13 cellular contexts compared by ENCODE assay signal in genomic region chr3:50708620-50709019, GRCh38. TPM values are rescaled to one million over a fixed set of nuclear protein-coding genes. Genes with fewer than 3 reads are reported as not detected.
A peak's percentile ranks its signal among the peaks of the same experiment; 100 is the strongest.
DNase-seq lines count a peak whose midpoint lies in the region; ATAC-seq and TF ChIP-seq lines count a peak whose summit lies in the region.
"Had no signal": no experiment of that assay in that cellular context is flagged by ENCODE, and none has a peak within 500 bp of the region (broad histone marks: within the 10 kb centered on the region; RNA-seq: fewer than 3 reads in every experiment).

No MANE protein-coding gene starts in this region.

- H3K9me2 ChIP-seq in hepatocyte (replicated peaks; ENCODE audit: insufficient read depth) = no peaks in the 10 kb centered on the region

- peak overlapping the region; percentile 22 for H3K27ac ChIP-seq in CD8-positive, alpha-beta T cell (ENCODE audit: low read depth, low read length)
- H3K27ac ChIP-seq in hepatocyte = no peak overlapping the region
- H3K27ac ChIP-seq: tibial nerve had no signal

- H3K36me3 Mint-ChIP-seq in CD8-positive, alpha-beta T cell = no peaks in the 10 kb centered on the region

- H3K4me3 Mint-ChIP-seq in CD8-positive, alpha-beta T cell = peak overlapping the region; percentile 52
- H3K4me3 Mint-ChIP-seq: central memory CD8-positive, alpha-beta T cell had no signal

- peak in 4 of 7 experiments; percentile 11 to 55 (median 23) for DNase-seq in CD8-positive, alpha-beta T cell
- DNase-seq in Caki2 (ENCODE audit: low read depth) = peak; percentile 5
- peak; percentile 9 for DNase-seq in NCI-H2171 (lab: John Stamatoyannopoulos, UW)
- DNase-seq in hepatocyte (ENCODE audit: low spot score) = peak; percentile 10
- DNase-seq in NCI-H526 (lab: John Stamatoyannopoulos, UW) = no peak
- no peak for DNase-seq in T-helper 9 cell
- DNase-seq: HCEC 1CT, left cardiac atrium, NCI-H2081 had no signal

- no peak for ATAC-seq in CD8-positive, alpha-beta T cell
- ATAC-seq in HG02973 (IDR thresholded peaks at IDR 0.05; ENCODE audit: unreplicated experiment) = no peak
- ATAC-seq: left cardiac atrium, Right ventricle myocardium inferior had no signal

- H3K9me3 ChIP-seq in CD8-positive, alpha-beta T cell (ENCODE audit: low read length) = no peaks in the 10 kb centered on the region
- no peaks in the 10 kb centered on the region for H3K9me3 ChIP-seq in hepatocyte (ENCODE audit: low read depth)

- CTCF ChIA-PET in CD8-positive, alpha-beta T cell (lab: Charles Lee) = no interaction called here

- H3K4me3 ChIP-seq in CD8-positive, alpha-beta T cell (ENCODE audit: low read depth, low read length) = peak overlapping the region; percentile 21
- H3K4me3 ChIP-seq in hepatocyte = no peak overlapping the region
- H3K4me3 ChIP-seq: tibial nerve had no signal

- POLR2A ChIA-PET in CD8-positive, alpha-beta T cell (lab: Charles Lee) = interaction anchor here (1.1 kb wide), 1 partner anchor 92 kb away, joined by 3 read pairs; no protein-coding TSS in a partner anchor

- intact Hi-C loops in CD8-positive, alpha-beta T cell (cut with DNase I, micrococcal nuclease) = no loop called here

- H4K20me1 ChIP-seq in hepatocyte (ENCODE audit: insufficient read depth, poor library complexity, severe bottlenecking) = no peaks in the 10 kb centered on the region

- in situ Hi-C loops in Caki2 (cut with HindIII; ENCODE audit: low pct_unique_long_range_greater_than_20kb, low sequenced_read_pairs) = no loop called here

- no peak overlapping the region for H3K4me2 ChIP-seq in hepatocyte

- peaks cover 8% of the 10 kb centered on the region for H3K9me3 Mint-ChIP-seq in CD8-positive, alpha-beta T cell
- H3K9me3 Mint-ChIP-seq: central memory CD8-positive, alpha-beta T cell had no signal

- TF ChIP-seq CTCF in CD8-positive, alpha-beta T cell (IDR thresholded peaks at IDR 0.05) = no peak
- TF ChIP-seq CTCF in hepatocyte (IDR thresholded peaks at IDR 0.05; ENCODE audit: poor library complexity) = no peak

- H3K4me1 ChIP-seq in CD8-positive, alpha-beta T cell (ENCODE audit: insufficient read depth, low read length) = peaks cover 16% of the 10 kb centered on the region
- no peaks in the 10 kb centered on the region for H3K4me1 ChIP-seq in hepatocyte (ENCODE audit: insufficient read depth)
- H3K4me1 ChIP-seq: tibial nerve had no signal

- peaks cover 14% of the 10 kb centered on the region for H3K4me1 Mint-ChIP-seq in CD8-positive, alpha-beta T cell (ENCODE audit: low read depth)

- H3K27me3 Mint-ChIP-seq in CD8-positive, alpha-beta T cell (ENCODE audit: low read depth) = peaks cover 5% of the 10 kb centered on the region

- H3K27me3 ChIP-seq in CD8-positive, alpha-beta T cell (ENCODE audit: insufficient read depth, low read length) = no peaks in the 10 kb centered on the region
- no peaks in the 10 kb centered on the region for H3K27me3 ChIP-seq in hepatocyte
- H3K27me3 ChIP-seq: tibial nerve had no signal

- no peak overlapping the region for H2AFZ ChIP-seq in hepatocyte

- H3K36me3 ChIP-seq in CD8-positive, alpha-beta T cell (ENCODE audit: insufficient read depth, low read length) = no peaks in the 10 kb centered on the region
- no peaks in the 10 kb centered on the region for H3K36me3 ChIP-seq in hepatocyte (replicated peaks; ENCODE audit: insufficient read depth, low read depth)
- H3K36me3 ChIP-seq: tibial nerve had no signal

- no peaks in the 10 kb centered on the region for H3K79me2 ChIP-seq in hepatocyte

- WGBS in hepatocyte (ENCODE audit: low lambda C conversion rate, missing lambda C conversion rate) = 77% methylated on average over 4 of the region's 4 CpGs

- peak overlapping the region; percentile 73 for H3K27ac Mint-ChIP-seq in CD8-positive, alpha-beta T cell

RNA-seq across cellular contexts. Expression of gene DOCK3, which starts 33.9 kb away (rescaled TPM):
- 1 to 10 TPM; 2.8 to 3.0 TPM for total RNA-seq in CD8-positive, alpha-beta T cell
- 0.26 and 0.61 TPM in 2 replicates for total RNA-seq in Caki2 (2014; rRNA removed; shearing (Covaris generic); ENCODE audit: low replicate concordance)
- 0.77 and 0.88 TPM in 2 replicates for total RNA-seq in hepatocyte
- 1.6 and 1.9 TPM in 2 replicates for polyA plus RNA-seq in hepatocyte

Comparison
In these comparisons a context has a peak if more than half of its experiments do, and no peak if none do; other contexts are left out.
1. DNase-seq: peak in CD8-positive, alpha-beta T cell (4 of 7), Caki2 (single experiment), NCI-H2171 (single experiment) and hepatocyte (single experiment); none in NCI-H526 (0 of 2) and T-helper 9 cell (single experiment).